30 cellular contexts compared by ENCODE assay signal in the genomic region with DNA sequence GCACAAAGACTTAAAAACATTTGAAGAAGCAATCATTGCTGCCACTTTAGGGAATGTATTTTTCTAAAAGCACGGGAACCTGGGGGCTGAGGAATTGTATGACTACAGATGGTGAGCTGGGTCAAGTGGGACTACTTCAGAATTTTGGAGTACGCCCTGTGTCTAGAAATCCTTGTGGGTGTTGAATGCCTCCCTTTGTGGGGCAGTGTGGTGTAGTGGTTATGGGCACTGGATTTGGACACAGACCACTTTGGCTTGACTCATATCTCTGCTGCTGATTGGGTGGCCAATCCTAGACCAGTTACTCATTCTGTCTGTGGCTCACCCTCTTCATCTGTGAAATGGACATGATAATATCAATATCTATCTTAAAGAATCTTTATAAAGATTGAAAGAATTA.
"Had no signal": no experiment of that assay in that cellular context is flagged by ENCODE, and none has a peak within 500 bp of the region (broad histone marks: within the 10 kb centered on the region; RNA-seq: fewer than 3 reads in every experiment).

No MANE protein-coding gene starts in this region.

- H3K27me3 Mint-ChIP-seq: activated CD8-positive, alpha-beta memory T cell treated with anti-CD3 and anti-CD28 coated beads, Interleukin-2, amount 10 ng/mL, durations not matched to agents 7 days and 5 days; activated naive CD4-positive, alpha-beta T cell treated with anti-CD3 and anti-CD28 coated beads, Interleukin-2, amount 50 U/mL, for 24 hours had no signal

- FAIRE-seq: bronchial epithelial cell had no signal

- H3K4me1 ChIP-seq: body of pancreas had no signal

- H3K4me3 Mint-ChIP-seq: activated CD8-positive, alpha-beta memory T cell treated with anti-CD3 and anti-CD28 coated beads, Interleukin-2, amount 10 ng/mL, durations not matched to agents 7 days and 5 days; activated naive CD4-positive, alpha-beta T cell treated with anti-CD3 and anti-CD28 coated beads, Interleukin-2, amount 50 U/mL, for 24 hours; activated T-cell treated with anti-CD3 and anti-CD28 coated beads, Interleukin-2, amount 50 U/mL, for 24 hours; activated T-helper 1 cell treated with anti-CD3 and anti-CD28 coated beads, Interleukin-12 subunit alpha, Interleukin-12 subunit beta, Interleukin-2, Interleukin-4 antibody, amounts not matched to agents 30 ng/mL and 10 ng/mL and 1 ng/mL, durations not matched to agents 14 hours and 24 hours and 36 hours; IgD-negative memory B cell; T-helper 1 cell treated with Interleukin-12 subunit alpha and Interleukin-12 subunit beta and Interleukin-4 antibody, amounts not matched to agents 30 μg/mL and 1 μg/mL, for 36 hours; WTC11 had no signal

- H3K27ac ChIP-seq: body of pancreas, SK-N-MC had no signal

- H3K27ac Mint-ChIP-seq: activated CD8-positive, alpha-beta memory T cell treated with anti-CD3 and anti-CD28 coated beads, Interleukin-2, amount 10 ng/mL, durations not matched to agents 7 days and 5 days; activated naive CD4-positive, alpha-beta T cell treated with anti-CD3 and anti-CD28 coated beads, Interleukin-2, amount 50 U/mL, for 24 hours; activated T-cell treated with anti-CD3 and anti-CD28 coated beads, Interleukin-2, amount 50 U/mL, for 24 hours; activated T-helper 1 cell treated with anti-CD3 and anti-CD28 coated beads, Interleukin-12 subunit alpha, Interleukin-12 subunit beta, Interleukin-2, Interleukin-4 antibody, amounts not matched to agents 30 ng/mL and 10 ng/mL and 1 ng/mL, durations not matched to agents 14 hours and 24 hours and 36 hours; IgD-negative memory B cell; T-helper 1 cell treated with Interleukin-12 subunit alpha and Interleukin-12 subunit beta and Interleukin-4 antibody, amounts not matched to agents 30 μg/mL and 1 μg/mL, for 36 hours; WTC11 had no signal

- DNase-seq: activated CD4-positive, alpha-beta T cell treated with anti-CD3 and anti-CD28 coated beads for 48 hours; activated CD4-positive, alpha-beta T cell treated with anti-CD3 and anti-CD28 coated beads, Interleukin-2, amount 50 U/mL, for 4 hours; activated CD4-positive, CD25-positive, alpha-beta regulatory T cell treated with anti-CD3 and anti-CD28 coated beads, Interleukin-2, amount 50 U/mL, for 72 hours; activated CD8-positive, alpha-beta memory T cell treated with anti-CD3 and anti-CD28 coated beads, Interleukin-2, amount 10 ng/mL, durations not matched to agents 7 days and 5 days; activated effector memory CD4-positive, alpha-beta T cell treated with Interleukin-2 at 50 U/mL for 16 hours; activated naive CD4-positive, alpha-beta T cell; activated T-cell treated with anti-CD3 and anti-CD28 coated beads, Interleukin-2, amount 50 U/mL, for 24 hours; aorta; body of pancreas; central memory CD4-positive, alpha-beta T cell; KG1; NCI-H1105; NCI-H1436; NCI-H1694 treated with DMSO at 0.1 percent for 48 hours; NCI-H2081; NCI-H2171; NCI-H526 treated with DMSO at 0.1 percent for 48 hours; NK-92 treated with Interleukin-12 subunit alpha and Interleukin-12 subunit beta, amount 100 ng/mL, for 24 hours; OCI-M1; RPMI8226; SW 1271 had no signal

- H3K9me3 ChIP-seq: body of pancreas had no signal

- H3K4me1 Mint-ChIP-seq: WTC11 had no signal

- H3K4me3 ChIP-seq: body of pancreas, SK-N-MC had no signal

- H3K36me3 Mint-ChIP-seq: activated CD8-positive, alpha-beta memory T cell treated with anti-CD3 and anti-CD28 coated beads, Interleukin-2, amount 10 ng/mL, durations not matched to agents 7 days and 5 days; activated naive CD4-positive, alpha-beta T cell treated with anti-CD3 and anti-CD28 coated beads, Interleukin-2, amount 50 U/mL, for 24 hours; WTC11 had no signal

- H3K27me3 ChIP-seq: body of pancreas had no signal

- H3K9me3 Mint-ChIP-seq: activated naive CD4-positive, alpha-beta T cell treated with anti-CD3 and anti-CD28 coated beads, Interleukin-2, amount 50 U/mL, for 24 hours; activated T-cell treated with anti-CD3 and anti-CD28 coated beads, Interleukin-2, amount 50 U/mL, for 24 hours; activated T-helper 1 cell treated with anti-CD3 and anti-CD28 coated beads, Interleukin-12 subunit alpha, Interleukin-12 subunit beta, Interleukin-2, Interleukin-4 antibody, amounts not matched to agents 30 ng/mL and 10 ng/mL and 1 ng/mL, durations not matched to agents 14 hours and 24 hours and 36 hours; T-helper 1 cell treated with Interleukin-12 subunit alpha and Interleukin-12 subunit beta and Interleukin-4 antibody, amounts not matched to agents 30 μg/mL and 1 μg/mL, for 36 hours had no signal

- ATAC-seq: activated CD8-positive, alpha-beta memory T cell treated with anti-CD3 and anti-CD28 coated beads, Interleukin-2, amount 10 ng/mL, durations not matched to agents 7 days and 5 days; body of pancreas; Panc1; Right ventricle myocardium inferior; WTC11 had no signal
